Comparison of ENCODE assay signal across 15 cellular contexts in the genomic region with DNA sequence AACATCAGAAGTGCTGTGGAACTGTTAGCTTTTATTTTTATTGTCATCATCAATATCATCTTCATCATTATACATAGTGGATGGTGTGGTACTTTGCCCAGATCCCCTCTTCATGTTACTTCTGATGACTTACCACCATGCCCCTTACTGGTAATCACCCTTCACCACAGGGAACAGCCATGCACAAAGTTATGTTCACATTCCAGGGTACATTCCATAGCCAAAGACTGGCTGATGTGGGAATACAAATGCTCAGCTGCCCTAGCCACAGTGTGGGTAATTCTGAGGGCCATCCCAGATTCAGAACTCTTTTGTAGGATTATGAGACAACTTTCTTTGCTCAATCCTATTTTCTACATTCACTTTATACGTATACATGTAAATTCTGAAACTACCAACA.
"Had no signal": no experiment of that assay in that cellular context is flagged by ENCODE, and none has a peak within 500 bp of the region (broad histone marks: within the 10 kb centered on the region; RNA-seq: fewer than 3 reads in every experiment).

No MANE protein-coding gene starts in this region.

- H3K4me1 ChIP-seq: tibial nerve, uterus had no signal

- H3K4me1 Mint-ChIP-seq: neural crest cell had no signal

- H3K4me3 Mint-ChIP-seq: activated naive CD8-positive, alpha-beta T cell; neural crest cell; T-helper 2 cell treated with Interferon-gamma antibody and Interleukin-4, amounts not matched to agents 5 μg/mL and 100 μg/mL, for 36 hours had no signal

- H3K9me3 ChIP-seq: ovary, tibial nerve, uterus had no signal

- H3K27me3 Mint-ChIP-seq: activated naive CD8-positive, alpha-beta T cell had no signal

- H3K27me3 ChIP-seq: ovary, tibial nerve, uterus had no signal

- H3K27ac Mint-ChIP-seq: activated naive CD8-positive, alpha-beta T cell; T-helper 2 cell treated with Interferon-gamma antibody and Interleukin-4, amounts not matched to agents 5 μg/mL and 100 μg/mL, for 36 hours had no signal

- H3K4me3 ChIP-seq: ovary, tibial nerve, uterus had no signal

- H3K36me3 ChIP-seq: ovary, tibial nerve, uterus had no signal

- H3K36me3 Mint-ChIP-seq: activated naive CD8-positive, alpha-beta T cell had no signal

- DNase-seq: activated CD4-positive, alpha-beta T cell treated with anti-CD3 and anti-CD28 coated beads, Interleukin-2, amount 50 U/mL, for 1 hour; activated CD8-positive, alpha-beta memory T cell treated with anti-CD3 and anti-CD28 coated beads for 24 hours; activated gamma-delta T cell treated with Interleukin-2 at 50 U/mL for 16 hours; amygdala; hippocampal formation; ovary; stimulated activated CD4-positive, alpha-beta T cell treated with anti-CD3 and anti-CD28 coated beads, Interleukin-15, amount 100 ng/mL, for 24 hours; stimulated activated CD4-positive, alpha-beta T cell treated with anti-CD3 and anti-CD28 coated beads, Interleukin-4, amount 100 ng/mL, for 1 hour; stimulated activated naive CD4-positive, alpha-beta T cell treated with Interleukin-2 at 50 U/mL for 16 hours; substantia nigra; uterus had no signal

- H3K9me3 Mint-ChIP-seq: neural crest cell had no signal
